In the genomic region with DNA sequence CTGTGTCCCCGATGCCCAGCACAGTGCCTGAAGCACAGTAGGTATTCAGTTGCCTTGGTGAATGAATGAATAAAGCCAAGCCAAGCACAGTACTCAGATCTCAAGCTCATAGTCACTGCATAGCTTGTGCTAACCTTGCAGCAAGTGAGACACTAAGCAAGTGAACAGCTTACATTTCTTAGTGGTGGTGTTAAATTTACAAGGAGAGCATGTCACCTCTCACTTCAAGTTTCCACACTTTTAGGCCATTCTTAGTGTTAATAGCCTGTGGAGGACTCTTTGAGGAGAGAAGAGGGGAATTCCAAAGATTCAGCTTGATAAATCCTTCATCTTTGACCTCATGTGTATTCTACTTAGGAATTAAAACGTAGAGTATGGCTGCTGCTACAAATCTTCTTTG, we compare ENCODE assay signal across 21 cellular contexts.
DNase-seq lines count a peak whose midpoint lies in the region; ATAC-seq and TF ChIP-seq lines count a peak whose summit lies in the region.
"Had no signal": no experiment of that assay in that cellular context is flagged by ENCODE, and none has a peak within 500 bp of the region (broad histone marks: within the 10 kb centered on the region; RNA-seq: fewer than 3 reads in every experiment).

No MANE protein-coding gene starts in this region.

- BruUV-seq in OCI-LY7 (replicated peaks; lab: Mats Ljungman, UMichigan): no TSS peak
- no TSS peak for BruUV-seq in PC-9 (replicated peaks; lab: Mats Ljungman, UMichigan)

- DNase-seq in GM23338 (ENCODE audit: low spot score) (no peak), OCI-LY7 (ENCODE audit: low spot score) (no peak), islet precursor cell (peak; percentile 35), T-helper 9 cell (no peak), PC-9 (no peak)
- DNase-seq: activated CD4-positive, alpha-beta T cell treated with anti-CD3 and anti-CD28 coated beads, Interleukin-2, amount 50 U/mL, for 4 hours; activated naive CD8-positive, alpha-beta T cell treated with anti-CD3 and anti-CD28 coated beads, Interleukin-2, amount 10 ng/mL, durations not matched to agents 7 days and 5 days; activated T-cell treated with anti-CD3 and anti-CD28 coated beads, Interleukin-2, amount 50 U/mL, for 1 hour; Calu3; dorsolateral prefrontal cortex; GOT3; head of caudate nucleus; NCI-H1092 treated with DMSO at 0.1 percent for 48 hours; retina; SK-N-SH; stimulated activated naive CD4-positive, alpha-beta T cell had no signal

- peak overlapping the region in 1 of 5 donors; percentile 49 for H3K9ac ChIP-seq in subcutaneous abdominal adipose tissue (ENCODE audit: low read length in 5 of 5)
- H3K9ac ChIP-seq: neural progenitor cell, SK-N-SH had no signal

- H3F3A ChIP-seq in GM23338 (replicated peaks; ENCODE audit: low read depth) (no peaks in the 10 kb centered on the region), PC-9 (ENCODE audit: insufficient read depth, low read depth) (peaks cover 26% of the 10 kb centered on the region; the same call in 1 of the 2 replicates)

- H3K79me2 ChIP-seq in GM23338 (replicated peaks; ENCODE audit: insufficient read depth): peaks cover 55% of the 10 kb centered on the region
- peaks cover 96% of the 10 kb centered on the region; the same call in 1 of the 2 replicates for H3K79me2 ChIP-seq in OCI-LY7 (ENCODE audit: insufficient read depth, low read depth, low read length)
- H3K79me2 ChIP-seq in PC-9 (ENCODE audit: low read depth): peaks cover 63% of the 10 kb centered on the region

- H3K4me1 Mint-ChIP-seq in GM23338: peaks cover 81% of the 10 kb centered on the region

- CTCF ChIA-PET in OCI-LY7 (lab: Charles Lee; ENCODE audit: unreplicated experiment): interaction anchor here (1.0 to 1.1 kb wide), 3 partner anchors 39 to 133 kb away, joined by 3 to 4 read pairs (median 3); no protein-coding TSS in a partner anchor
- CTCF ChIA-PET in PC-9 (lab: Charles Lee): no interaction called here

- H3K36me3 Mint-ChIP-seq in GM23338 (ENCODE audit: low read depth): no peaks in the 10 kb centered on the region
- H3K36me3 Mint-ChIP-seq: activated naive CD8-positive, alpha-beta T cell treated with anti-CD3 and anti-CD28 coated beads, Interleukin-2, amount 10 ng/mL, durations not matched to agents 7 days and 5 days had no signal

- H3K27me3 ChIP-seq in GM23338 (ENCODE audit: insufficient read depth) (no peaks in the 10 kb centered on the region), subcutaneous abdominal adipose tissue (ENCODE audit: control insufficient read depth in 5 of 5, insufficient read depth in 4 of 5, low read length in 5 of 5) (no peaks in the 10 kb centered on the region), PC-9 (ENCODE audit: insufficient read depth, low read depth) (no peaks in the 10 kb centered on the region)
- H3K27me3 ChIP-seq: dorsolateral prefrontal cortex, neural progenitor cell had no signal

- peaks cover 4% of the 10 kb centered on the region for H3K27me3 Mint-ChIP-seq in GM23338 (ENCODE audit: insufficient read depth, low read depth, poor library complexity)

- H3K27ac ChIP-seq in GM23338 (ENCODE audit: low read depth) (peak overlapping the region; percentile 15; the same call in 1 of the 2 replicates), OCI-LY7 (ENCODE audit: low read depth, low read length, poor library complexity, severe bottlenecking) (peak overlapping the region; percentile 79), subcutaneous abdominal adipose tissue (ENCODE audit: low read depth, low read length) (peak overlapping the region; percentile 40), PC-9 (no peak overlapping the region)
- H3K27ac ChIP-seq: dorsolateral prefrontal cortex, neural progenitor cell had no signal

- H3K9me3 ChIP-seq in OCI-LY7 (ENCODE audit: low read length) (no peaks in the 10 kb centered on the region), subcutaneous abdominal adipose tissue (ENCODE audit: control insufficient read depth in 5 of 5, low read length in 5 of 5) (no peaks in the 10 kb centered on the region), PC-9 (ENCODE audit: insufficient read depth, low read depth) (no peaks in the 10 kb centered on the region)
- H3K9me3 ChIP-seq: SK-N-SH had no signal

- intact Hi-C loops in OCI-LY7 (cut with micrococcal nuclease; ENCODE audit: unreplicated experiment) (no loop called here), PC-9 (cut with micrococcal nuclease; ENCODE audit: unreplicated experiment) (no loop called here)

- H3K4me3 ChIP-seq in GM23338 (no peak overlapping the region), OCI-LY7 (ENCODE audit: low read depth, low read length, poor library complexity, severe bottlenecking) (no peak overlapping the region), subcutaneous abdominal adipose tissue (ENCODE audit: low read depth in 1 of 5, low read length in 5 of 5) (no peak overlapping the region), PC-9 (no peak overlapping the region)
- H3K4me3 ChIP-seq: dorsolateral prefrontal cortex, K562, neural progenitor cell had no signal

- H3K9me3 Mint-ChIP-seq in GM23338: no peaks in the 10 kb centered on the region
- H3K9me3 Mint-ChIP-seq: activated naive CD8-positive, alpha-beta T cell treated with anti-CD3 and anti-CD28 coated beads, Interleukin-2, amount 10 ng/mL, durations not matched to agents 7 days and 5 days; neural progenitor cell had no signal

- no peak overlapping the region; the same call in 1 of the 2 replicates for H3K27ac Mint-ChIP-seq in GM23338
- H3K27ac Mint-ChIP-seq: neural progenitor cell had no signal

- H3K4me2 ChIP-seq in GM23338 (no peak overlapping the region), OCI-LY7 (ENCODE audit: low read length) (peak overlapping the region; percentile 61), PC-9 (no peak overlapping the region)
- H3K4me2 ChIP-seq: SK-N-SH had no signal

- H3K36me3 ChIP-seq in GM23338 (ENCODE audit: insufficient read depth) (no peaks in the 10 kb centered on the region), OCI-LY7 (ENCODE audit: insufficient read depth, low read length) (peaks cover 47% of the 10 kb centered on the region), subcutaneous abdominal adipose tissue (ENCODE audit: control insufficient read depth in 5 of 5, insufficient read depth in 5 of 5, low read length in 5 of 5) (peaks cover 0 to 17% (median 4%) of the 10 kb centered on the region in 5 donors), PC-9 (ENCODE audit: low read depth) (no peaks in the 10 kb centered on the region)
- H3K36me3 ChIP-seq: neural progenitor cell had no signal

- H3K4me3 Mint-ChIP-seq in GM23338: no peak overlapping the region
- H3K4me3 Mint-ChIP-seq: activated naive CD8-positive, alpha-beta T cell treated with anti-CD3 and anti-CD28 coated beads, Interleukin-2, amount 10 ng/mL, durations not matched to agents 7 days and 5 days; neural progenitor cell had no signal

- H3K4me1 ChIP-seq in GM23338 (ENCODE audit: insufficient read depth): peaks cover 47% of the 10 kb centered on the region
- H3K4me1 ChIP-seq in OCI-LY7 (ENCODE audit: insufficient read depth, low read length, poor library complexity, severe bottlenecking): peaks cover 94% of the 10 kb centered on the region
- peaks cover 10 to 64% (median 49%) of the 10 kb centered on the region in 5 donors for H3K4me1 ChIP-seq in subcutaneous abdominal adipose tissue (ENCODE audit: control insufficient read depth in 5 of 5, insufficient read depth in 5 of 5, low read length in 5 of 5)
- H3K4me1 ChIP-seq in PC-9 (replicated peaks; ENCODE audit: insufficient read depth): peaks cover 38% of the 10 kb centered on the region

- H4K20me1 ChIP-seq in GM23338 (replicated peaks; ENCODE audit: insufficient read depth) (no peaks in the 10 kb centered on the region), OCI-LY7 (ENCODE audit: insufficient read depth, low read length) (no peaks in the 10 kb centered on the region), PC-9 (ENCODE audit: insufficient read depth) (no peaks in the 10 kb centered on the region; the same call in 1 of the 2 replicates)

- POLR2A ChIA-PET in OCI-LY7 (lab: Charles Lee) (interaction anchor here (1.0 to 8.3 kb wide), 6 partner anchors 8 to 197 kb away, joined by 5 to 94 read pairs (median 24); no protein-coding TSS in a partner anchor), PC-9 (lab: Charles Lee; ENCODE audit: unreplicated experiment) (interaction anchor here (0.5 kb wide), 1 partner anchor 153 kb away, joined by 3 read pairs; the partner anchor contains the start of gene TXN)

- peak; percentile 16; the same call in 1 of the 3 replicates for ATAC-seq in GM23338
- ATAC-seq in GM21367 (IDR thresholded peaks at IDR 0.05; ENCODE audit: unreplicated experiment): no peak
- ATAC-seq: esophagus mucosa, K562 had no signal

- TF ChIP-seq CTCF in GM23338 (conservative IDR thresholded peaks at IDR 0.05; ENCODE audit: low read depth in 2 of 2): no peak
- no peak for TF ChIP-seq CTCF in OCI-LY7 (conservative IDR thresholded peaks at IDR 0.05; ENCODE audit: low read length)
- no peak for TF ChIP-seq CTCF in PC-9 (conservative IDR thresholded peaks at IDR 0.05)

- H3K9me2 ChIP-seq in GM23338 (ENCODE audit: insufficient read depth) (no peaks in the 10 kb centered on the region), OCI-LY7 (ENCODE audit: insufficient read depth, low read length) (no peaks in the 10 kb centered on the region), PC-9 (ENCODE audit: insufficient read depth) (no peaks in the 10 kb centered on the region)
- H3K9me2 ChIP-seq: SK-N-SH had no signal

- H2AFZ ChIP-seq in GM23338 (no peak overlapping the region), OCI-LY7 (ENCODE audit: low read length) (no peak overlapping the region), PC-9 (no peak overlapping the region)
- H2AFZ ChIP-seq: neural progenitor cell had no signal

TF ChIP-seq in GM23338, 12 proteins besides CTCF, POLR2A, EP300 and RAD21:
- no peak for TF ChIP-seq ZNF114 (CRISPR knock-in tag; IDR thresholded peaks at IDR 0.05)
- TF ChIP-seq JUNB (IDR thresholded peaks at IDR 0.05; ENCODE audit: unreplicated experiment): no peak
TF ChIP-seq in GM23338: peak in this region for 0.
